In the genomic region with DNA sequence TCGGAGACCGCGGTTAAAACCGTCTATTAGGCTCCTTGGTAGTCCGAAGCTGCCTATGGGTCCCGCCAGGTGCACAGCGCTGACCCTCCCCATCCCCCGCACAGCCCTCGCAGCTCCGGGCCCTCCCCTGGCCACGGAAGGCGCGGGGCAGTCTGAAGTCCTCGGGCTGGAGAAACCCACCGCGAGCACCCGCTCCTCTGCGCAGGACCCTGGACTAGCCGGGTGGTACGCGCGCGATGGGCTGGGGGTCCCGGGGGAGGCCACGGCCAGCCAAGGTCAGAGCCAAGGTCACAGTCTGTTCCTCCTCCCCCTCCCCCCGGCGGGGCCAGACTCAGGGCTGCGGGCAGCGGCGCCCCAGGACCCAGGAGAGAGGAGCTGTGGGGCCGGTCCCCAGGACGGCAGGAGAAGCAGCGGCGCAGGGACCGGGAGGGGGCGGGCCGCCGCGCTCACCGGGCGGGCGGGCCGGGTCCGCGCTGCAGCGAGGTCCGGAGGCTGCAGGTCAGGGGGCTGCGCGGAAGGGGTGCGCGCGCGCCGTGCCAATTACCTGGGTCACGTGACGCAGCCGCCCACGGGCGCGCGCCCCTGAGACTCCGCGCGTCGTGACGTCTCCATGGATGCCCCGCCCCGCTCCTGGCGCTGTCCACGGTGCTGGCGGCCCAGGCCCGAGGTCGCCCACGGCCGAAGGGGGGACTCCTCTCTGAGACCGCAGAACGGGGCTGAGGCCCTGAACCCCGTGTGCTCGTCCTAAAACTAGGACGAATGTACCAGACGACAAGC, we compare ENCODE assay signal across 7 cellular contexts. TPM values are rescaled to one million over a fixed set of nuclear protein-coding genes. Genes with fewer than 3 reads are reported as not detected.
DNase-seq lines count a peak whose midpoint lies in the region; TF ChIP-seq lines count a peak whose summit lies in the region.

A gene (minus strand): TSS at position 535 of the 777 bp plus-strand sequence. CDS start 3,731 bp downstream, outside the sequence.

- H3T11ph ChIP-seq in H9 (ENCODE audit: low read length), result no peak within 1 kb of the TSS

- H4K91ac ChIP-seq in H9 (ENCODE audit: insufficient read length, low read depth, low read length), result no peak within 1 kb of the TSS

- peak within 1 kb of the TSS; percentile 68 for H3K14ac ChIP-seq in H9 (ENCODE audit: insufficient read depth, low read length)

- H3K23ac ChIP-seq in H9 (ENCODE audit: insufficient read length, low read depth, low read length), result no peak within 1 kb of the TSS

- H3K36me3 Mint-ChIP-seq in H9 (ENCODE audit: insufficient read depth in 1 of 3, low read depth in 3 of 3), result no peaks in the 10 kb centered on the region
- H3K36me3 Mint-ChIP-seq in activated CD4-positive, alpha-beta T cell treated with anti-CD3 and anti-CD28 coated beads, Interleukin-2, amount 10 ng/mL, durations not matched to agents 24 days and 14 days (ENCODE audit: low read depth), result no peaks in the 10 kb centered on the region

- peak within 1 kb of the TSS; percentile 47 for H3K18ac ChIP-seq in H9 (ENCODE audit: insufficient read length, low read depth, low read length)

- H3K79me2 ChIP-seq in H9 (ENCODE audit: insufficient read depth, low read length), result no peaks in the 10 kb centered on the region

- no peak within 1 kb of the TSS for H2BK15ac ChIP-seq in H9 (ENCODE audit: low read depth, low read length)

- H4K5ac ChIP-seq in H9 (ENCODE audit: insufficient read length, low read depth, low read length), result no peak within 1 kb of the TSS

- H3K36me3 ChIP-seq in effector memory CD4-positive, alpha-beta T cell (ENCODE audit: control insufficient read depth, insufficient read depth, low read length), result no peaks in the 10 kb centered on the region

- H3K56ac ChIP-seq in H9 (ENCODE audit: insufficient read length, low read depth, low read length), result no peak within 1 kb of the TSS

- no peaks in the 10 kb centered on the region for H3K79me1 ChIP-seq in H9 (ENCODE audit: insufficient read depth, low read depth, low read length, poor library complexity, severe bottlenecking)

- peaks cover 0 to 3% of the 10 kb centered on the region in 2 experiments; a peak in 2 of 5 replicates for H3K9me3 Mint-ChIP-seq in H9
- H3K9me3 Mint-ChIP-seq in activated CD4-positive, alpha-beta T cell treated with anti-CD3 and anti-CD28 coated beads, Interleukin-2, amount 10 ng/mL, durations not matched to agents 24 days and 14 days, result no peaks in the 10 kb centered on the region

- peak within 1 kb of the TSS; percentile 67 to 77 for H3K4me3 Mint-ChIP-seq in H9
- peak within 1 kb of the TSS; percentile 19 for H3K4me3 Mint-ChIP-seq in activated CD4-positive, alpha-beta T cell treated with anti-CD3 and anti-CD28 coated beads, Interleukin-2, amount 10 ng/mL, durations not matched to agents 24 days and 14 days

- TF ChIP-seq CTCF in H9 (conservative IDR thresholded peaks at IDR 0.05), result no peak

- H2AFZ ChIP-seq in H9 (ENCODE audit: low read length), result no peak within 1 kb of the TSS

- H3K27me3 Mint-ChIP-seq in H9 (ENCODE audit: low read depth), result peaks cover 20% of the 10 kb centered on the region
- peaks cover 21% of the 10 kb centered on the region for H3K27me3 Mint-ChIP-seq in activated CD4-positive, alpha-beta T cell treated with anti-CD3 and anti-CD28 coated beads, Interleukin-2, amount 10 ng/mL, durations not matched to agents 24 days and 14 days

- peak within 1 kb of the TSS; percentile 32 for H3K4me3 ChIP-seq in effector memory CD4-positive, alpha-beta T cell (ENCODE audit: insufficient read depth, low read depth, low read length, poor library complexity, severe bottlenecking)

- no peaks in the 10 kb centered on the region for H3K27me3 ChIP-seq in H9 (ENCODE audit: insufficient read depth, low read length)
- H3K27me3 ChIP-seq in effector memory CD4-positive, alpha-beta T cell (replicated peaks; ENCODE audit: control insufficient read depth, insufficient read depth, low read length, poor library complexity, severe bottlenecking), result peaks cover 6% of the 10 kb centered on the region

- no peak within 1 kb of the TSS for H3K4ac ChIP-seq in H9 (ENCODE audit: low read depth, low read length)

- no peak within 1 kb of the TSS for H4K8ac ChIP-seq in H9 (replicated peaks; ENCODE audit: insufficient read length, low read depth, low read length)

- H3K27ac Mint-ChIP-seq in H9, result no peak within 1 kb of the TSS; a peak in 1 of 7 replicates
- no peak within 1 kb of the TSS for H3K27ac Mint-ChIP-seq in activated CD4-positive, alpha-beta T cell treated with anti-CD3 and anti-CD28 coated beads, Interleukin-2, amount 10 ng/mL, durations not matched to agents 24 days and 14 days

- no peak within 1 kb of the TSS for H2BK12ac ChIP-seq in H9 (ENCODE audit: insufficient read length, low read depth, low read length)

- H3K9ac ChIP-seq in H9 (ENCODE audit: extremely low read depth, insufficient read length, low read length), result peak within 1 kb of the TSS; percentile 11

- no peak within 1 kb of the TSS for H2AK5ac ChIP-seq in H9 (ENCODE audit: insufficient read length, low read length)

- H3K4me2 ChIP-seq in H9 (ENCODE audit: insufficient read depth, insufficient read length, low read length), result peak within 1 kb of the TSS; percentile 63

- H4K20me1 ChIP-seq in H9 (ENCODE audit: control insufficient read depth, insufficient read depth, insufficient read length), result no peaks in the 10 kb centered on the region

- peaks cover 8 to 9% of the 10 kb centered on the region in 2 experiments for H3K4me1 Mint-ChIP-seq in H9
- H3K4me1 Mint-ChIP-seq in activated CD4-positive, alpha-beta T cell treated with anti-CD3 and anti-CD28 coated beads, Interleukin-2, amount 10 ng/mL, durations not matched to agents 24 days and 14 days, result peaks cover 2% of the 10 kb centered on the region

- H3K23me2 ChIP-seq in H9 (ENCODE audit: insufficient read length, low read depth, low read length, poor library complexity, severe bottlenecking), result peaks cover 8% of the 10 kb centered on the region

- intact Hi-C loops in activated CD4-positive, alpha-beta T cell treated with anti-CD3 and anti-CD28 coated beads, Interleukin-2, amount 10 ng/mL, durations not matched to agents 24 days and 14 days (cut with micrococcal nuclease), result loop anchor here (2.0 to 10.0 kb wide), 2 partner anchors 155 to 367 kb away; a partner anchor contains a TSS

- H2BK5ac ChIP-seq in H9 (ENCODE audit: insufficient read length, low read length), result no peak within 1 kb of the TSS

- DNase-seq in GM04504 (ENCODE audit: low read depth), result peak; percentile 5
- peak; percentile 73 for DNase-seq in H9
- peak; percentile 74 for DNase-seq in NCI-H1048 (lab: John Stamatoyannopoulos, UW)
- peak; percentile 90 for DNase-seq in activated CD4-positive, alpha-beta T cell treated with anti-CD3 and anti-CD28 coated beads, Interleukin-2, amount 10 ng/mL, durations not matched to agents 24 days and 14 days
- no peak for DNase-seq in effector memory CD4-positive, alpha-beta T cell
- peak; percentile 64 for DNase-seq in medulla oblongata (ENCODE audit: extremely low spot score)
- peak; percentile 49 for DNase-seq in stimulated activated CD8-positive, alpha-beta memory T cell treated with anti-CD3 and anti-CD28 coated beads, Interleukin-7, amount 100 ng/mL, for 24 hours (ENCODE audit: low read depth)

- no peaks in the 10 kb centered on the region for H3K9me3 ChIP-seq in H9 (ENCODE audit: control insufficient read depth, low read depth, low read length)
- no peaks in the 10 kb centered on the region for H3K9me3 ChIP-seq in effector memory CD4-positive, alpha-beta T cell (ENCODE audit: control insufficient read depth, low read length)

- H2BK120ac ChIP-seq in H9 (ENCODE audit: low read depth, low read length, poor library complexity, severe bottlenecking), result no peak within 1 kb of the TSS

- no CpG with 5 or more reads among the region's 81 CpGs for WGBS in H9 (ENCODE audit: extremely low coverage, insufficient read length, low lambda C conversion rate)

- no peaks in the 10 kb centered on the region for H3K4me1 ChIP-seq in H9 (ENCODE audit: insufficient read depth, low read length)
- H3K4me1 ChIP-seq in effector memory CD4-positive, alpha-beta T cell (ENCODE audit: control insufficient read depth, insufficient read depth, low read length, poor library complexity, severe bottlenecking), result peaks cover 3% of the 10 kb centered on the region

- no peak within 1 kb of the TSS for H3K27ac ChIP-seq in H9 (ENCODE audit: insufficient read length, low read depth, low read length)
- no peak within 1 kb of the TSS for H3K27ac ChIP-seq in effector memory CD4-positive, alpha-beta T cell (ENCODE audit: insufficient read depth, low read length, poor library complexity, severe bottlenecking)

- no peak within 1 kb of the TSS for H2BK20ac ChIP-seq in H9 (ENCODE audit: low read depth, low read length, poor library complexity, severe bottlenecking)

RNA-seq across cellular contexts. Expression of the gene that starts here (rescaled TPM):
- total RNA-seq in H9 (2021), result 21.9 and 22.6 TPM in 2 replicates
- 0.89 and 0.97 TPM in 2 replicates for total RNA-seq in activated CD4-positive, alpha-beta T cell treated with anti-CD3 and anti-CD28 coated beads, Interleukin-2, amount 10 ng/mL, durations not matched to agents 24 days and 14 days

Comparison
In these comparisons a context has a peak if more than half of its experiments do, and no peak if none do; other contexts are left out.
1. RNA of the gene that starts here (total RNA-seq): 21.9 to 22.6 TPM in H9; 0.89 to 0.97 TPM in activated CD4-positive, alpha-beta T cell treated with anti-CD3 and anti-CD28 coated beads, Interleukin-2, amount 10 ng/mL, durations not matched to agents 24 days and 14 days; every median in the first group is over 10 times any median in the second.
2. Peak in DNase-seq in activated CD4-positive, alpha-beta T cell treated with anti-CD3 and anti-CD28 coated beads, Interleukin-2, amount 10 ng/mL, durations not matched to agents 24 days and 14 days; RNA of the gene not detected or under 1 TPM.
3. DNase-seq: peak in GM04504 (single experiment), H9 (single experiment), NCI-H1048 (single experiment), medulla oblongata (single experiment) and stimulated activated CD8-positive, alpha-beta memory T cell treated with anti-CD3 and anti-CD28 coated beads, Interleukin-7, amount 100 ng/mL, for 24 hours (single experiment); none in effector memory CD4-positive, alpha-beta T cell (0 of 3).